Comparison of ENCODE assay signal across 23 cellular contexts in genomic region chr1:4265836-4266235, GRCh38.
"Had no signal": no experiment of that assay in that cellular context is flagged by ENCODE, and none has a peak within 500 bp of the region (broad histone marks: within the 10 kb centered on the region; RNA-seq: fewer than 3 reads in every experiment).

No MANE protein-coding gene starts in this region.

- H3K36me3 ChIP-seq: esophagus squamous epithelium, lower lobe of right lung, ovary, stomach, thoracic aorta, tibial nerve, upper lobe of left lung had no signal

- H3K4me2 ChIP-seq: smooth muscle cell had no signal

- H3K27ac ChIP-seq: esophagus squamous epithelium, lower lobe of right lung, ovary, stomach, thoracic aorta, tibial nerve, upper lobe of left lung had no signal

- H3K4me1 ChIP-seq: esophagus squamous epithelium, lower lobe of right lung, stomach, tibial nerve, upper lobe of left lung had no signal

- H3K9me3 ChIP-seq: esophagus squamous epithelium, lower lobe of right lung, ovary, thoracic aorta, tibial nerve, upper lobe of left lung had no signal

- ATAC-seq: left ventricle myocardium superior; lower lobe of right lung; natural killer cell; sciatic nerve; stimulated activated effector memory CD8-positive, alpha-beta T cell treated with anti-CD3 and anti-CD28 coated beads, Interleukin-12 subunit alpha, Interleukin-12 subunit beta, amount 100 ng/mL, for 72 hours had no signal

- H3K4me3 ChIP-seq: esophagus squamous epithelium, lower lobe of right lung, ovary, smooth muscle cell, stomach, thoracic aorta, tibial nerve, upper lobe of left lung had no signal

- DNase-seq: effector CD8-positive, alpha-beta T cell; esophagus squamous epithelium; foreskin melanocyte; left ventricle myocardium superior; lower lobe of right lung; natural killer cell; occipital lobe; ovary; stimulated activated CD4-positive, alpha-beta T cell treated with anti-CD3 and anti-CD28 coated beads, Interleukin-12 subunit alpha, Interleukin-12 subunit beta, amount 100 ng/mL, for 4 hours; stimulated activated CD4-positive, alpha-beta T cell treated with anti-CD3 and anti-CD28 coated beads, Interleukin-1b, Interleukin-23, amount 100 ng/mL, for 48 hours; stimulated activated CD4-positive, alpha-beta T cell treated with anti-CD3 and anti-CD28 coated beads, Interleukin-4, amount 100 ng/mL, for 24 hours; stimulated activated naive CD4-positive, alpha-beta T cell treated with Interleukin-2 at 50 U/mL for 16 hours; stomach; upper lobe of left lung had no signal

- FAIRE-seq: colon, endothelial cell of umbilical vein, keratinocyte, urothelium cell line had no signal

- H3K27me3 ChIP-seq: ovary, tibial nerve, upper lobe of left lung had no signal
